ENCODE assay signal across 28 cellular contexts in the genomic region with DNA sequence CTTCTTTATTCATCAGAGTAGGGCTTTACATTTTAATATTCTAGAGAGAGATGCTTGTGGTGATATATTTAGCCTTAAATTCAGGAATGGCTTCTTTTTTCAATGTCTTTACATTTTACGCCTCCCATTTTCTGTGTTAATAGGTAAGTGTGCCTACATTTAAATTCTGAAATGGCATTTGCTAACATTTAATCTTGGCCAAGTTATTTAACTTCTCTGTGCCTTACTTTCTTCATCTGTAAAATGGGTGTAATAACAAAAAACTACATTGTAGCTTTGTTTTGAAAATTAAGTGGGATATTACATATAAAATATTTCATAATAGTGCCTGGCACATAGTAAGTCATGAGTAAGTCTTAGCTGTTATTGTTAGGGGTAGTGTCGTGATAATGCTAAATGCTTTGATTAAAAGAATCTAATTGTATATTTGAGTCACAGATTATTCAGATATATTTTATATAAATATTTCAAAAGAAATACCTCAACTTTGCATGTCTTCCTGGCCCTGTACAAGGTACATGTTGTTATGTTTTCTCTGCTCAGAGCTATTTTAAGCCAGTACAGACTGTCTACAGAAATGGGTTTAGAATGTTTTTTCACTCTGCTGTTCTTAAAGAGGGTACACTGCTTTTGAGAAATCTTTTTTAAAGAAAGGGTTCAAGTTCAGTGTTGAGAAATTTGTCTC. TPM values are rescaled to one million over a fixed set of nuclear protein-coding genes. Genes with fewer than 3 reads are reported as not detected.
DNase-seq lines count a peak whose midpoint lies in the region; ATAC-seq, FAIRE-seq and TF ChIP-seq lines count a peak whose summit lies in the region.
"Had no signal": no experiment of that assay in that cellular context is flagged by ENCODE, and none has a peak within 500 bp of the region (broad histone marks: within the 10 kb centered on the region; RNA-seq: fewer than 3 reads in every experiment).

No MANE protein-coding gene starts in this region.

- CTCF ChIA-PET in HepG2 (lab: Yijun Ruan, JAX; ENCODE audit: low intra/inter-chr PET ratio, low total read pairs): no interaction called here

- H3K4me1 ChIP-seq in HepG2 (ENCODE audit: insufficient read depth, low read length): peaks cover 8% of the 10 kb centered on the region; the same call in 1 of the 2 replicates
- no peaks in the 10 kb centered on the region for H3K4me1 ChIP-seq in right lobe of liver
- peaks cover 13 to 56% (median 29%) of the 10 kb centered on the region in 4 donors for H3K4me1 ChIP-seq in stomach
- peaks cover 0 to 12% of the 10 kb centered on the region in 2 donors for H3K4me1 ChIP-seq in breast epithelium
- peaks cover 24% of the 10 kb centered on the region for H3K4me1 ChIP-seq in neural progenitor cell

- POLR2A ChIA-PET in HepG2 (lab: Yijun Ruan, JAX): no interaction called here

- H3K27ac Mint-ChIP-seq in neural progenitor cell: no peak overlapping the region
- H3K27ac Mint-ChIP-seq: activated naive CD4-positive, alpha-beta T cell treated with anti-CD3 and anti-CD28 coated beads, Interleukin-2, amount 50 U/mL, for 72 hours; CD8-positive, alpha-beta T cell; immature natural killer cell; mesothelial cell of epicardium; natural killer cell; T-helper 17 cell had no signal

- no peaks in the 10 kb centered on the region for H3K9me3 Mint-ChIP-seq in neural progenitor cell
- H3K9me3 Mint-ChIP-seq: activated naive CD4-positive, alpha-beta T cell treated with anti-CD3 and anti-CD28 coated beads, Interleukin-2, amount 50 U/mL, for 72 hours; CD8-positive, alpha-beta T cell; H9; immature natural killer cell; mesothelial cell of epicardium; natural killer cell had no signal

- H3K36me3 Mint-ChIP-seq in neural progenitor cell: peaks cover 2% of the 10 kb centered on the region
- H3K36me3 Mint-ChIP-seq: activated naive CD4-positive, alpha-beta T cell treated with anti-CD3 and anti-CD28 coated beads, Interleukin-2, amount 50 U/mL, for 72 hours; immature natural killer cell; mesothelial cell of epicardium; natural killer cell had no signal

- no peak for FAIRE-seq in HepG2 (lab: Jason Lieb, UNC)
- FAIRE-seq: A204.1, endometrium had no signal

- H3K27me3 ChIP-seq in HepG2 (ENCODE audit: control insufficient read depth in 1 of 2, insufficient read depth in 2 of 2, low read length in 2 of 2) (no peaks in the 10 kb centered on the region), right lobe of liver (no peaks in the 10 kb centered on the region), dorsolateral prefrontal cortex (peaks cover 0 to 6% (median 0%) of the 10 kb centered on the region in 45 donors), stomach (no peaks in the 10 kb centered on the region), breast epithelium (no peaks in the 10 kb centered on the region), neural progenitor cell (no peaks in the 10 kb centered on the region)

- no peak for TF ChIP-seq RAD21 in HepG2 (CRISPR knock-in tag; IDR thresholded peaks at IDR 0.05)

- H3K4me1 Mint-ChIP-seq in neural progenitor cell: peaks cover 6% of the 10 kb centered on the region
- H3K4me1 Mint-ChIP-seq: immature natural killer cell, natural killer cell had no signal

- 80% methylated on average over 2 of the region's 2 CpGs for WGBS in HepG2 (ENCODE audit: low lambda C conversion rate)
- WGBS in right lobe of liver (ENCODE audit: insufficient coverage, low coverage, low lambda C conversion rate, missing lambda C conversion rate): 87% methylated on average over 2 of the region's 2 CpGs
- WGBS in stomach, 5 donors: 83 to 92% (median 88%) methylated on average over 2 of the region's 2 CpGs

- no peaks in the 10 kb centered on the region for H3K27me3 Mint-ChIP-seq in neural progenitor cell (ENCODE audit: insufficient read depth, low read depth)

- no peaks in the 10 kb centered on the region for H3K9me3 ChIP-seq in HepG2 (ENCODE audit: low read length)
- no peaks in the 10 kb centered on the region for H3K9me3 ChIP-seq in right lobe of liver
- H3K9me3 ChIP-seq in stomach: no peaks in the 10 kb centered on the region
- no peaks in the 10 kb centered on the region for H3K9me3 ChIP-seq in breast epithelium
- no peaks in the 10 kb centered on the region for H3K9me3 ChIP-seq in neural progenitor cell (ENCODE audit: low read depth)
- H3K9me3 ChIP-seq: SK-N-SH had no signal

- H4K20me1 ChIP-seq in HepG2 (ENCODE audit: insufficient read depth, low read length): no peaks in the 10 kb centered on the region
- no peaks in the 10 kb centered on the region for H4K20me1 ChIP-seq in neural progenitor cell (ENCODE audit: low read depth)

- TF ChIP-seq POLR2A in HepG2 (IDR thresholded peaks at IDR 0.05; ENCODE audit: insufficient read depth in 1 of 2, low read depth in 2 of 2, low read length in 2 of 2) (no peak), right lobe of liver (IDR thresholded peaks at IDR 0.05) (no peak), stomach (IDR thresholded peaks at IDR 0.05) (no peak), breast epithelium (IDR thresholded peaks at IDR 0.05) (no peak)

- no peak for ATAC-seq in HepG2
- ATAC-seq in right lobe of liver: no peak
- ATAC-seq: activated naive CD4-positive, alpha-beta T cell treated with anti-CD3 and anti-CD28 coated beads, Interleukin-2, amount 50 U/mL, for 72 hours; CD8-positive, alpha-beta T cell; natural killer cell; T-helper 17 cell had no signal

- H3K9ac ChIP-seq in HepG2 (ENCODE audit: insufficient read depth, low read depth, low read length) (no peak overlapping the region), neural progenitor cell (no peak overlapping the region)
- H3K9ac ChIP-seq: KMS-11, SK-N-SH had no signal

- BruUV-seq in HepG2 (replicated peaks; lab: Mats Ljungman, UMichigan): no TSS peak

- DNase-seq in HepG2 (ENCODE audit: low spot score) (no peak), right lobe of liver (no peak), dorsolateral prefrontal cortex (no peak), stomach (no peak), SIG-M5 (lab: John Stamatoyannopoulos, UW) (no peak), breast epithelium (ENCODE audit: low spot score in 2 of 2) (no peak), neural progenitor cell (ENCODE audit: low spot score) (no peak)
- no peak for DNase-seq in stimulated activated naive CD4-positive, alpha-beta T cell (lab: John Stamatoyannopoulos, UW)
- DNase-seq: activated T-cell treated with anti-CD3 and anti-CD28 coated beads for 4 hours; CD8-positive, alpha-beta T cell; dermis blood vessel endothelial cell; H9; hypothalamus; immature natural killer cell; natural killer cell; NCI-H1436 treated with DMSO at 0.1 percent for 48 hours; NCI-H2107; NCI-H446; OCI-M1; SK-N-SH; stimulated activated CD4-positive, alpha-beta T cell treated with anti-CD3 and anti-CD28 coated beads, Interleukin-1b, Interleukin-23, amount 100 ng/mL, for 48 hours; T-helper 17 cell had no signal

- in situ Hi-C loops in HepG2 (cut with HindIII; ENCODE audit: extremely low pct_ligation_motif_present, low pct_unique_long_range_greater_than_20kb): no loop called here

- no peak overlapping the region for H2AFZ ChIP-seq in HepG2 (ENCODE audit: low read length)
- no peak overlapping the region for H2AFZ ChIP-seq in neural progenitor cell (replicated peaks)

- no peak for TF ChIP-seq EP300 in HepG2 (IDR thresholded peaks at IDR 0.05; ENCODE audit: low read depth in 2 of 2, low read length in 2 of 2)
- no peak for TF ChIP-seq EP300 in HepG2 (CRISPR knock-in tag; IDR thresholded peaks at IDR 0.05; ENCODE audit: borderline replicate concordance)
- no peak for TF ChIP-seq EP300 in stomach (IDR thresholded peaks at IDR 0.05)

- H3K36me3 ChIP-seq in HepG2 (replicated peaks in 1 of 2; ENCODE audit: control insufficient read depth in 1 of 2, insufficient read depth in 2 of 2, low read length in 2 of 2): no peaks in the 10 kb centered on the region
- no peaks in the 10 kb centered on the region for H3K36me3 ChIP-seq in right lobe of liver
- no peaks in the 10 kb centered on the region for H3K36me3 ChIP-seq in stomach
- H3K36me3 ChIP-seq in breast epithelium: no peaks in the 10 kb centered on the region
- H3K36me3 ChIP-seq in neural progenitor cell: no peaks in the 10 kb centered on the region

- H3K79me2 ChIP-seq in HepG2 (ENCODE audit: insufficient read depth, low read length) (no peaks in the 10 kb centered on the region), neural progenitor cell (ENCODE audit: low read depth) (no peaks in the 10 kb centered on the region)

- H3K4me2 ChIP-seq in HepG2 (ENCODE audit: low read depth, low read length) (no peak overlapping the region), neural progenitor cell (no peak overlapping the region)
- H3K4me2 ChIP-seq: KMS-11, SK-N-SH, smooth muscle cell had no signal

- TF ChIP-seq CTCF in HepG2 (CRISPR knock-in tag; IDR thresholded peaks at IDR 0.05): no peak
- no peak for TF ChIP-seq CTCF in right lobe of liver (IDR thresholded peaks at IDR 0.05)
- TF ChIP-seq CTCF in dorsolateral prefrontal cortex (IDR thresholded peaks at IDR 0.05 in 54 of 56, conservative IDR thresholded peaks at IDR 0.05 in 2 of 56; ENCODE audit: low read depth in 1 of 56, partially characterized antibody in 56 of 56): no peak
- no peak for TF ChIP-seq CTCF in stomach (IDR thresholded peaks at IDR 0.05)
- no peak for TF ChIP-seq CTCF in breast epithelium (IDR thresholded peaks at IDR 0.05)
- TF ChIP-seq CTCF in neural progenitor cell (IDR thresholded peaks at IDR 0.05): no peak

- H3K4me3 Mint-ChIP-seq in neural progenitor cell: no peak overlapping the region
- H3K4me3 Mint-ChIP-seq: CD8-positive, alpha-beta T cell; H9; immature natural killer cell; mesothelial cell of epicardium; natural killer cell; T-helper 17 cell had no signal

- H3K27ac ChIP-seq in HepG2 (ENCODE audit: extremely low read length, insufficient read depth, low read length) (no peak overlapping the region), right lobe of liver (no peak overlapping the region), dorsolateral prefrontal cortex (peak overlapping the region in 32 of 59 donors; percentile 2 to 76 (median 30)), stomach (peak overlapping the region in 3 of 5 donors; percentile 22 to 72 (median 49)), breast epithelium (no peak overlapping the region), neural progenitor cell (no peak overlapping the region)
- H3K27ac ChIP-seq: KMS-11 had no signal

- intact Hi-C loops in HepG2 (cut with micrococcal nuclease; ENCODE audit: unreplicated experiment): no loop called here
- intact Hi-C loops in right lobe of liver (cut with DNase I): no loop called here
- intact Hi-C loops in dorsolateral prefrontal cortex (cut with DNase I): no loop called here
- intact Hi-C loops in stomach (cut with DNase I; ENCODE audit: low total_unique reads): no loop called here
- intact Hi-C loops in breast epithelium (cut with DNase I; ENCODE audit: low total_unique reads): no loop called here

- H3K4me3 ChIP-seq in HepG2 (replicated peaks in 1 of 3; ENCODE audit: insufficient read depth in 1 of 3, low read depth in 2 of 3, low read length in 3 of 3): no peak overlapping the region
- H3K4me3 ChIP-seq in right lobe of liver: no peak overlapping the region
- no peak overlapping the region for H3K4me3 ChIP-seq in dorsolateral prefrontal cortex
- no peak overlapping the region for H3K4me3 ChIP-seq in stomach
- no peak overlapping the region for H3K4me3 ChIP-seq in breast epithelium
- H3K4me3 ChIP-seq in neural progenitor cell: no peak overlapping the region
- H3K4me3 ChIP-seq: smooth muscle cell had no signal

- peaks cover 12% of the 10 kb centered on the region for H3F3A ChIP-seq in neural progenitor cell (ENCODE audit: low read depth)

RNA-seq across cellular contexts. Expression of gene CARMIL1, which starts 18.8 kb away (rescaled TPM):
- total RNA-seq in HepG2 (2016; rRNA removed; fragmentation: Illumina TruSeq; extraction: Trizol) (2.6 and 2.9 TPM in 2 replicates), right lobe of liver (1 to 10 TPM; 3.3 to 8.6 (median 4.6) TPM), dorsolateral prefrontal cortex (10 to 100 TPM; 19.0 to 86.8 (median 44.8) TPM), stomach (10 to 100 TPM; 12.5 to 42.7 (median 18.7) TPM), breast epithelium (10 to 100 TPM; 23.6 to 53.0 (median 33.5) TPM), neural progenitor cell (ENCODE audit: low replicate concordance) (11.0 and 13.3 TPM in 2 replicates)
- total RNA-seq in HepG2 (2016; cell fraction: cytosol; rRNA removed; fragmentation: Illumina TruSeq; extraction: Trizol; ENCODE audit: low read depth): 0.62 and 0.71 TPM in 2 replicates
- 2.5 TPM in 2 replicates for total RNA-seq in HepG2 (2016; cell fraction: insoluble cytoplasmic fraction; rRNA removed; fragmentation: Illumina TruSeq; extraction: Trizol)
- 0.96 and 0.99 TPM in 2 replicates for total RNA-seq in HepG2 (2016; cell fraction: membrane; rRNA removed; fragmentation: Illumina TruSeq; extraction: Trizol)
- 2.9 and 3.2 TPM in 2 replicates for total RNA-seq in HepG2 (2016; cell fraction: nucleus; rRNA removed; fragmentation: Illumina TruSeq; extraction: Trizol)
- polyA plus RNA-seq in HepG2 (2011; rRNA removed) (1.4 and 1.8 TPM in 2 replicates), stomach (10 to 100 TPM; 10.5 to 11.9 (median 11.7) TPM)
- 1.1 and 1.2 TPM in 2 replicates for polyA plus RNA-seq in HepG2 (2011; cell fraction: cytosol; rRNA removed)
- polyA plus RNA-seq in HepG2 (2011; cell fraction: nucleus; rRNA removed): 1.3 TPM in 2 replicates
- polyA plus RNA-seq in HepG2 (2012): 1.3 and 2.3 TPM in 2 replicates
- polyA plus RNA-seq in HepG2 (2016; cell fraction: cytosol; fragmentation: Illumina TruSeq; extraction: Trizol; ENCODE audit: low read depth): 0.12 and 0.16 TPM in 2 replicates
- polyA plus RNA-seq in HepG2 (2016; cell fraction: insoluble cytoplasmic fraction; fragmentation: Illumina TruSeq; extraction: Trizol; ENCODE audit: low read depth): 1.6 and 2.0 TPM in 2 replicates
- polyA plus RNA-seq in HepG2 (2016; cell fraction: membrane; fragmentation: Illumina TruSeq; extraction: Trizol; ENCODE audit: low read depth): 0.38 and 0.58 TPM in 2 replicates
- polyA plus RNA-seq in HepG2 (2016; cell fraction: nucleus; fragmentation: Illumina TruSeq; extraction: Trizol; ENCODE audit: insufficient read depth, low read depth): 1.9 and 2.5 TPM in 2 replicates
- polyA minus RNA-seq in HepG2 (2011; rRNA and poly(A)+ RNA removed; ENCODE audit: low replicate concordance): 1.8 and 15.1 TPM in 2 replicates
- 1.8 and 1.9 TPM in 2 replicates for polyA minus RNA-seq in HepG2 (2011; cell fraction: cytosol; rRNA and poly(A)+ RNA removed)
- 4.6 and 7.1 TPM in 2 replicates for polyA minus RNA-seq in HepG2 (2011; cell fraction: nucleus; rRNA and poly(A)+ RNA removed)

Comparison
In these comparisons a context has a peak if more than half of its experiments do, and no peak if none do; other contexts are left out.
1. H3K27ac ChIP-seq: peak in dorsolateral prefrontal cortex (32 of 59) and stomach (3 of 5); none in HepG2 (single experiment), right lobe of liver (0 of 3), breast epithelium (0 of 2) and neural progenitor cell (single experiment).